ENCODE assay signal across 7 cellular contexts in genomic region chr2:218400167-218400929, GRCh38. TPM values are rescaled to one million over a fixed set of nuclear protein-coding genes. Genes with fewer than 3 reads are reported as not detected.
DNase-seq lines count a peak whose midpoint lies in the region; TF ChIP-seq lines count a peak whose summit lies in the region.

No MANE protein-coding gene starts in this region.

- H3K36me3 ChIP-seq in SJCRH30, result peaks cover 11% of the 10 kb centered on the region; the same call in 1 of the 2 replicates
- H3K36me3 ChIP-seq in mammary epithelial cell (ENCODE audit: insufficient read depth, low read length), result peaks cover 9% of the 10 kb centered on the region

- CTCF ChIA-PET in mammary epithelial cell (lab: Charles Lee; ENCODE audit: low non-redundant PET), result no interaction called here

- H3K4me1 ChIP-seq in SJCRH30 (peaks cover 5% of the 10 kb centered on the region; the same call in 1 of the 2 replicates), mammary epithelial cell (ENCODE audit: insufficient read depth, low read length) (peaks cover 43% of the 10 kb centered on the region)

- DNase-seq in H4 (ENCODE audit: low spot score) (peak; percentile 3), SJCRH30 (peak; percentile 34 to 51), mammary epithelial cell (peak; percentile 32), kidney tubule cell (ENCODE audit: low spot score) (peak; percentile 20), NCI-H446 treated with DMSO at 0.1 percent for 48 hours (lab: John Stamatoyannopoulos, UW) (no peak), NCI-H128 (lab: John Stamatoyannopoulos, UW; ENCODE audit: unreplicated experiment) (no peak)
- peak; percentile 22 to 32 for DNase-seq in stimulated activated CD4-positive, alpha-beta T cell treated with anti-CD3 and anti-CD28 coated beads, Interleukin-4, amount 100 ng/mL, for 48 hours (ENCODE audit: low read depth in 2 of 2)

- BruUV-seq in mammary epithelial cell (replicated peaks; lab: Mats Ljungman, UMichigan), result no TSS peak

- no peaks in the 10 kb centered on the region for H3K9me3 ChIP-seq in SJCRH30 (replicated peaks)
- H3K9me3 ChIP-seq in mammary epithelial cell (replicated peaks; ENCODE audit: insufficient read depth, low read length), result no peaks in the 10 kb centered on the region

- no peaks in the 10 kb centered on the region for H3K27me3 ChIP-seq in SJCRH30
- H3K27me3 ChIP-seq in mammary epithelial cell (ENCODE audit: insufficient read depth, low read length), result no peaks in the 10 kb centered on the region

- peak overlapping the region; percentile 43 for H2AFZ ChIP-seq in mammary epithelial cell (ENCODE audit: low read depth, low read length)

- H3K4me2 ChIP-seq in mammary epithelial cell (ENCODE audit: insufficient read depth, low read depth, low read length), result peak overlapping the region; percentile 95

- H3K27ac ChIP-seq in SJCRH30, result peak overlapping the region; percentile 99
- H3K27ac ChIP-seq in mammary epithelial cell (ENCODE audit: insufficient read depth, low read depth, low read length), result peak overlapping the region; percentile 55

- dilution Hi-C loops in mammary epithelial cell (cut with HindIII; ENCODE audit: low sequenced_read_pairs), result loop anchor here (5.0 kb wide), 2 partner anchors 73 to 103 kb away; no protein-coding TSS in a partner anchor

- intact Hi-C loops in mammary epithelial cell (cut with micrococcal nuclease), result no loop called here

- in situ Hi-C loops in mammary epithelial cell (cut with MboI; ENCODE audit: low sequenced_read_pairs in 2 of 2), result no loop called here

- no peak for TF ChIP-seq CTCF in mammary epithelial cell (conservative IDR thresholded peaks at IDR 0.05 in 1 of 2, IDR thresholded peaks at IDR 0.05 in 1 of 2; ENCODE audit: extremely low read depth in 1 of 2, insufficient read depth in 1 of 2, low read depth in 1 of 2, low read length in 2 of 2)

- H4K20me1 ChIP-seq in mammary epithelial cell (ENCODE audit: insufficient read depth, low read length), result no peaks in the 10 kb centered on the region

- H3K9ac ChIP-seq in mammary epithelial cell (ENCODE audit: insufficient read depth, low read length), result peak overlapping the region; percentile 70

- WGBS in mammary epithelial cell (ENCODE audit: low coverage, missing lambda C conversion rate), result no CpG with 5 or more reads among the region's 63 CpGs

- H3K4me3 ChIP-seq in SJCRH30, result peak overlapping the region; percentile 82
- peak overlapping the region; percentile 65 to 85 (median 84) for H3K4me3 ChIP-seq in mammary epithelial cell (replicated peaks in 1 of 3; ENCODE audit: insufficient read depth in 1 of 3, low read depth in 2 of 3, low read length in 3 of 3)

- peaks cover 45% of the 10 kb centered on the region for H3K79me2 ChIP-seq in mammary epithelial cell (ENCODE audit: insufficient read depth, low read length)

RNA-seq across cellular contexts. Expression of gene CTDSP1, which starts 0.7 kb away (rescaled TPM):
- total RNA-seq in H4 (2014; rRNA removed; shearing (Covaris generic)), result 19.7 and 34.1 TPM in 2 replicates
- total RNA-seq in SJCRH30 (2014; rRNA removed; shearing (Covaris generic)), result 61.5 and 69.9 TPM in 2 replicates
- 10 to 100 TPM; 27.0 to 58.0 TPM for total RNA-seq in mammary epithelial cell
- 79.1 TPM for polyA plus RNA-seq in mammary epithelial cell
- 123 TPM for polyA minus RNA-seq in mammary epithelial cell

RNA-seq across cellular contexts. Expression of gene SLC11A1, which starts 18.3 kb away (rescaled TPM):
- 0.04 and 0.10 TPM in 2 replicates for total RNA-seq in H4 (2014; rRNA removed; shearing (Covaris generic))
- 0.35 and 0.36 TPM in 2 replicates for total RNA-seq in SJCRH30 (2014; rRNA removed; shearing (Covaris generic))
- under 1 TPM; 0.17 to 0.38 TPM for total RNA-seq in mammary epithelial cell
- polyA plus RNA-seq in mammary epithelial cell, result 0.51 TPM
- not detected for polyA minus RNA-seq in mammary epithelial cell

RNA-seq across cellular contexts. Expression of gene VIL1, which starts 18.6 kb away (rescaled TPM):
- not detected in 2 replicates for total RNA-seq in H4 (2014; rRNA removed; shearing (Covaris generic))
- 0.02 and 0.03 TPM in 2 replicates for total RNA-seq in SJCRH30 (2014; rRNA removed; shearing (Covaris generic))
- not detected for total RNA-seq in mammary epithelial cell
- polyA plus RNA-seq in mammary epithelial cell, result 0.01 TPM
- polyA minus RNA-seq in mammary epithelial cell, result not detected

RNA-seq across cellular contexts. Expression of gene CATIP, which starts 43.7 kb away (rescaled TPM):
- total RNA-seq in H4 (2014; rRNA removed; shearing (Covaris generic)), result not detected in 2 replicates
- total RNA-seq in SJCRH30 (2014; rRNA removed; shearing (Covaris generic)), result not detected in 2 replicates
- not detected for total RNA-seq in mammary epithelial cell
- not detected for polyA plus RNA-seq in mammary epithelial cell
- not detected for polyA minus RNA-seq in mammary epithelial cell

Comparison
In these comparisons a context has a peak if more than half of its experiments do, and no peak if none do; other contexts are left out.
1. DNase-seq: peak in H4 (single experiment), SJCRH30 (2 of 2), mammary epithelial cell (single experiment), kidney tubule cell (single experiment) and stimulated activated CD4-positive, alpha-beta T cell treated with anti-CD3 and anti-CD28 coated beads, Interleukin-4, amount 100 ng/mL, for 48 hours (2 of 2); none in NCI-H446 treated with DMSO at 0.1 percent for 48 hours (single experiment) and NCI-H128 (single experiment).